Comparison of ENCODE assay signal across 14 cellular contexts in the genomic region with DNA sequence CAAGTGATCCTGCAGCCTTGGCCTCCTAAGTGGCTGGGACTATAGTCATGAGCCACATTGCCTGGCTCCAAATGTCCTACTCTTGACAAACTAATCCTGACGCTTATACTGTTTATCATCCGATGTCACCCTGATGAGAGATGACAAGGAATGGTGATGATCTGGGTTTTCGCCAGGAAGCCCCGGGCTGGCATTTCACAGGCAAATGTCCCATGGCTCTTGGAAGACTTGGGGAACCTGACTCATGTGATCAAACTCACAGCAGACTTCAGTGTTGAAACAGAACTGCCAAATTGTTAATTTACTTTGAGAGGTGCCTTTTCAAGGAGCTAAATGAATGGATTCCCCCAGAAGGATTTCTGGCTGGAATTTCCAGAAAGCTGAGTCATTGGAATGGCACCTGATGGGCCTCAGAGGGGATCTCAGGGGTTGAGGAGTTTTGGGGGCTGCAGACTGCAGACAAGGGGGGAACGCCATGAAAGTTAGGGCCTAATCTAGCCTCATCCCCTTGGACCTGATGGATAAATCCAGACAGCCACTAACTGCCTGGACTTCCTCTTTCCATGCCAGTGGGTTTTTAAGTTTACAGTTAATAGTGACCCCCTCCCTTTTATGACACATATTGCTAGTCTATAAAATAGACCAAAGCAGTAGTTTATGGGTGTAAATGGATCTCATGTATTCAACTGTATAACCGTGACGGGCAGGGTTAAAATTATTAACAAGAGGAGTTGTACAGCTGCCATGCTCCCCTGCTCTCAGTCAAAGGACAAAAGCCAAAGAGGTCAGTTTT.
DNase-seq lines count a peak whose midpoint lies in the region; ATAC-seq and TF ChIP-seq lines count a peak whose summit lies in the region.
"Had no signal": no experiment of that assay in that cellular context is flagged by ENCODE, and none has a peak within 500 bp of the region (broad histone marks: within the 10 kb centered on the region; RNA-seq: fewer than 3 reads in every experiment).

No MANE protein-coding gene starts in this region.

- no peak for TF ChIP-seq CTCF in astrocyte of the spinal cord (IDR thresholded peaks at IDR 0.05; ENCODE audit: low read depth, low read length)

- peaks cover 0 to 7% of the 10 kb centered on the region in 2 donors for H3K9me3 Mint-ChIP-seq in stimulated activated naive CD8-positive, alpha-beta T cell treated with anti-CD3 and anti-CD28 coated beads, Interleukin-15, amount 100 ng/mL, for 72 hours

- H3K4me3 Mint-ChIP-seq in stimulated activated naive CD8-positive, alpha-beta T cell treated with anti-CD3 and anti-CD28 coated beads, Interleukin-15, amount 100 ng/mL, for 72 hours: no peak overlapping the region

- peak overlapping the region; percentile 68 for H3K27ac ChIP-seq in HUES48 (ENCODE audit: low read depth, low read length)
- H3K27ac ChIP-seq: HL-60, skin epidermis, transverse colon had no signal

- no peak for ATAC-seq in stimulated activated naive CD8-positive, alpha-beta T cell treated with anti-CD3 and anti-CD28 coated beads, Interleukin-15, amount 100 ng/mL, for 72 hours

- no peaks in the 10 kb centered on the region for H3K27me3 Mint-ChIP-seq in stimulated activated naive CD8-positive, alpha-beta T cell treated with anti-CD3 and anti-CD28 coated beads, Interleukin-15, amount 100 ng/mL, for 72 hours

- H3K9ac ChIP-seq in HUES48 (ENCODE audit: low read depth, low read length): peak overlapping the region; percentile 38; the same call in 1 of the 2 replicates

- H3K9me3 ChIP-seq in HUES48 (ENCODE audit: control insufficient read depth, insufficient read depth, low read length): no peaks in the 10 kb centered on the region
- H3K9me3 ChIP-seq: transverse colon had no signal

- peaks cover 8% of the 10 kb centered on the region; the same call in 1 of the 2 replicates for H3K4me1 ChIP-seq in HUES48 (ENCODE audit: control insufficient read depth, insufficient read depth, low read length)
- H3K4me1 ChIP-seq: transverse colon had no signal

- H3K36me3 ChIP-seq in HUES48 (ENCODE audit: control insufficient read depth, insufficient read depth, low read length): no peaks in the 10 kb centered on the region
- H3K36me3 ChIP-seq: transverse colon had no signal

- DNase-seq in A172 (ENCODE audit: low spot score) (peak; percentile 47), astrocyte of the spinal cord (ENCODE audit: low read depth, low spot score) (peak; percentile 23), kidney tubule cell (ENCODE audit: low spot score) (peak; percentile 75), HPDE6-E6E7 (ENCODE audit: extremely low spot score) (no peak), COLO668 (lab: John Stamatoyannopoulos, UW; ENCODE audit: unreplicated experiment) (no peak), iPS-NIHi11 (ENCODE audit: low spot score) (no peak)
- DNase-seq in stimulated activated naive CD8-positive, alpha-beta T cell treated with anti-CD3 and anti-CD28 coated beads, Interleukin-15, amount 100 ng/mL, for 72 hours: no peak
- DNase-seq: activated CD8-positive, alpha-beta memory T cell treated with anti-CD3 and anti-CD28 coated beads, Interleukin-2, amount 50 U/mL, for 4 hours; hippocampal formation; NCI-H1694 treated with DMSO at 0.1 percent for 48 hours; transverse colon had no signal

- in situ Hi-C loops in astrocyte of the spinal cord (cut with HindIII; ENCODE audit: low sequenced_read_pairs): no loop called here

- no peak overlapping the region for H3K27ac Mint-ChIP-seq in stimulated activated naive CD8-positive, alpha-beta T cell treated with anti-CD3 and anti-CD28 coated beads, Interleukin-15, amount 100 ng/mL, for 72 hours

- H3K4me3 ChIP-seq in HUES48 (ENCODE audit: low read depth, low read length) (no peak overlapping the region), astrocyte of the spinal cord (ENCODE audit: low read depth, low read length) (no peak overlapping the region)
- H3K4me3 ChIP-seq: skin epidermis, transverse colon had no signal

- H3K4me1 Mint-ChIP-seq in stimulated activated naive CD8-positive, alpha-beta T cell treated with anti-CD3 and anti-CD28 coated beads, Interleukin-15, amount 100 ng/mL, for 72 hours: peaks cover 12% of the 10 kb centered on the region

- H3K27me3 ChIP-seq in HUES48 (ENCODE audit: control insufficient read depth, insufficient read depth, low read length): no peaks in the 10 kb centered on the region
- H3K27me3 ChIP-seq: transverse colon had no signal

Comparison
In these comparisons a context has a peak if more than half of its experiments do, and no peak if none do; other contexts are left out.
1. DNase-seq: peak in A172 (single experiment), astrocyte of the spinal cord (single experiment) and kidney tubule cell (single experiment); none in HPDE6-E6E7 (single experiment), stimulated activated naive CD8-positive, alpha-beta T cell treated with anti-CD3 and anti-CD28 coated beads, Interleukin-15, amount 100 ng/mL, for 72 hours (0 of 2), COLO668 (single experiment) and iPS-NIHi11 (single experiment).